8 cellular contexts compared by ENCODE assay signal in the genomic region with DNA sequence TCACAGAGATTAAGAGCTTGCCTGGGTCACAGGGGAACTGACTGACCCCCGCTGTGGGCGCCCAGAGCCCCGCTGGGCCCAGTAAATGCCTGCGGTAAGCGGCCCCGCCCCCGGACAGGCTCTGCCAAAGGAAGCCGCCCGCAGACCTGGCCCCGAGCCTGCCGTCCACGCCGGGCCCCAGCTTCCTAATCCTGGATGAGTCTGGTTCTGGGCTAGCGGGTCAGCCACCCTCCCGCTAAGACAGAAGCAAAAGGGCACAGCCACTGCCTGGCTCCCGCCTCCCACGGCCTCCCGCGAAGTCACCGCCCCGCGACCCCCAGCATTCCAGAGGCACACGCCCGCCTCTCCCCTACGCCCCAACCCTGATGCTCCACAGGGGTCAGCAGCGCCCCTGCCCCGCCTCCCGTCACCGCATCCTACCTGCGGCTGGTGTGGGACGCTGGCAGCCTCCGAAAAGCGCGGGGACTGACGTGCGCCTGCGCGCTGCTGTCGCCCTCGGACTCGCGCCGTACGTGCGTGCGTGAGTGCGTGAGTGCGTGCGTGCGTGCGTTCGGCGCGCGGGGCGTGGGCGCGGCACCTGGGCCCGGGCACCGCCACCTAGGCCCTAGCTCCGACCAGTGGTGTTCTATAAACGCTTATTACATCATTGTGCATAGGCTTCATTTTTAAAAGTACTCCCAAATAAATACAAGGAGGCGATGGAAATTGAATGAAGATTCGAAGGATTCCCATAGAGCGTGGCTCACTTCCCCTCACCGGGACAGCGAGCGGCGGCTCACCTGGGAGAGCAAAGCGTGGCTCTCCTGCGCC. TPM values are rescaled to one million over a fixed set of nuclear protein-coding genes. Genes with fewer than 3 reads are reported as not detected.
DNase-seq lines count a peak whose midpoint lies in the region; ATAC-seq lines count a peak whose summit lies in the region.

A gene with protein sequence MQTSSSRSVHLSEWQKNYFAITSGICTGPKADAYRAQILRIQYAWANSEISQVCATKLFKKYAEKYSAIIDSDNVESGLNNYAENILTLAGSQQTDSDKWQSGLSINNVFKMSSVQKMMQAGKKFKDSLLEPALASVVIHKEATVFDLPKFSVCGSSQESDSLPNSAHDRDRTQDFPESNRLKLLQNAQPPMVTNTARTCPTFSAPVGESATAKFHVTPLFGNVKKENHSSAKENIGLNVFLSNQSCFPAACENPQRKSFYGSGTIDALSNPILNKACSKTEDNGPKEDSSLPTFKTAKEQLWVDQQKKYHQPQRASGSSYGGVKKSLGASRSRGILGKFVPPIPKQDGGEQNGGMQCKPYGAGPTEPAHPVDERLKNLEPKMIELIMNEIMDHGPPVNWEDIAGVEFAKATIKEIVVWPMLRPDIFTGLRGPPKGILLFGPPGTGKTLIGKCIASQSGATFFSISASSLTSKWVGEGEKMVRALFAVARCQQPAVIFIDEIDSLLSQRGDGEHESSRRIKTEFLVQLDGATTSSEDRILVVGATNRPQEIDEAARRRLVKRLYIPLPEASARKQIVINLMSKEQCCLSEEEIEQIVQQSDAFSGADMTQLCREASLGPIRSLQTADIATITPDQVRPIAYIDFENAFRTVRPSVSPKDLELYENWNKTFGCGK (minus strand): TSS at position 470 of the 810 bp plus-strand sequence. CDS start 3,063 bp downstream, outside the sequence.

- H3K27me3 Mint-ChIP-seq in CD4-positive, alpha-beta memory T cell = no peaks in the 10 kb centered on the region

- no peaks in the 10 kb centered on the region for H3K9me3 Mint-ChIP-seq in CD4-positive, alpha-beta memory T cell

- intact Hi-C loops in CD4-positive, alpha-beta memory T cell (cut with micrococcal nuclease) = loop anchor here (1.0 to 5.0 kb wide), 3 partner anchors 18 to 712 kb away; partner anchors contain the start of gene ZPBP

- H3K4me3 Mint-ChIP-seq in CD4-positive, alpha-beta memory T cell = peak within 1 kb of the TSS; percentile 87 to 97 (median 92)

- peak within 1 kb of the TSS; percentile 66 to 73 for H3K4me3 ChIP-seq in CD4-positive, alpha-beta memory T cell (ENCODE audit: low read length in 2 of 2)

- peaks cover 14 to 20% of the 10 kb centered on the region in 2 donors for H3K36me3 Mint-ChIP-seq in CD4-positive, alpha-beta memory T cell

- peaks cover 17 to 28% (median 19%) of the 10 kb centered on the region in 4 donors for H3K4me1 Mint-ChIP-seq in CD4-positive, alpha-beta memory T cell

- CTCF ChIA-PET in CD4-positive, alpha-beta memory T cell (lab: Charles Lee; ENCODE audit: partially characterized antibody) = interaction anchor here (0.9 to 1.2 kb wide), 2 partner anchors 17 to 308 kb away, joined by 3 read pairs; no protein-coding TSS in a partner anchor

- peak; percentile 77 to 85 (median 83) for DNase-seq in CD4-positive, alpha-beta memory T cell
- peak; percentile 80 for DNase-seq in NCI-H82 (lab: John Stamatoyannopoulos, UW)
- peak; percentile 28 to 68 for DNase-seq in activated CD8-positive, alpha-beta memory T cell treated with anti-CD3 and anti-CD28 coated beads for 1 hour (ENCODE audit: extremely low read depth in 1 of 2, low read depth in 1 of 2)
- peak; percentile 65 for DNase-seq in effector CD8-positive, alpha-beta T cell (lab: John Stamatoyannopoulos, UW)
- peak; percentile 64 for DNase-seq in medulla oblongata (ENCODE audit: extremely low spot score)
- peak; percentile 60 for DNase-seq in stimulated activated CD8-positive, alpha-beta memory T cell treated with anti-CD3 and anti-CD28 coated beads, Interleukin-12 subunit alpha, Interleukin-12 subunit beta, amount 100 ng/mL, for 1 hour (ENCODE audit: low read depth)

- H3K9me3 ChIP-seq in CD4-positive, alpha-beta memory T cell (ENCODE audit: control insufficient read depth in 1 of 2, low read length in 2 of 2) = no peaks in the 10 kb centered on the region

- H3K4me1 ChIP-seq in CD4-positive, alpha-beta memory T cell (ENCODE audit: insufficient read depth, low read length) = peaks cover 20% of the 10 kb centered on the region

- peak within 1 kb of the TSS; percentile 17 to 99 (median 96) for H3K27ac Mint-ChIP-seq in CD4-positive, alpha-beta memory T cell

- POLR2A ChIA-PET in CD4-positive, alpha-beta memory T cell (lab: Charles Lee; ENCODE audit: partially characterized antibody) = interaction anchor here (0.7 to 1.7 kb wide), 7 partner anchors 12 to 243 kb away, joined by 3 to 7 read pairs (median 3); no protein-coding TSS in a partner anchor

- H3K27ac ChIP-seq in CD4-positive, alpha-beta memory T cell (ENCODE audit: low read depth, low read length) = peak within 1 kb of the TSS; percentile 79

- peaks cover 16% of the 10 kb centered on the region for H3K36me3 ChIP-seq in CD4-positive, alpha-beta memory T cell (ENCODE audit: insufficient read depth, low read length)

- no peaks in the 10 kb centered on the region for H3K27me3 ChIP-seq in CD4-positive, alpha-beta memory T cell (ENCODE audit: insufficient read depth, low read length)

- peak; percentile 86 for ATAC-seq in GM19438 (IDR thresholded peaks at IDR 0.05; ENCODE audit: low read depth, unreplicated experiment)
- ATAC-seq in HG03565 (IDR thresholded peaks at IDR 0.05; ENCODE audit: unreplicated experiment) = peak; percentile 65

RNA-seq across cellular contexts. Expression of the gene that starts here (rescaled TPM):
- total RNA-seq in CD4-positive, alpha-beta memory T cell = 10 to 100 TPM; 16.2 to 17.1 TPM
- 10 to 100 TPM in 1 of 2 donors, 1 to 10 TPM in 1; 4.8 to 12.1 TPM for polyA plus RNA-seq in CD4-positive, alpha-beta memory T cell

Comparison
In these comparisons a context has a peak if more than half of its experiments do, and no peak if none do; other contexts are left out.
1. Peak in every context shown above with its lines: DNase-seq, ATAC-seq, H3K4me3 ChIP-seq and H3K27ac ChIP-seq.